Comparison of ENCODE assay signal across 12 cellular contexts in the genomic region with DNA sequence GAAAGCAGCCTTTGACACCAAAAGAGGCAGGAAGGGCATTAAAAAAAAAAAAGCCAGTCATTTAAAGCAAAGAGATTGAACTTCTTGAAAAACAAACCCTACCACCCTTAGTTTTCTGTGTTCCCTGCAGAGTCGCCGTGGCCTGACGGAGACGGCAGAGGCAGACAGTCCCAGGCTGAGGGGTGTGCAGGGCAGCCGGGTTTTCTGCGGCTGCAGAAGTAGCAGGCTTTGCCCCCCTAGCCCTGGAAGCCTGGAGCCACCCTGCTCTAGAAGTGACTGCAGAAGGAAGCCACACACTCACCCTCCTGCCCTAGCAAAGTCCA. TPM values are rescaled to one million over a fixed set of nuclear protein-coding genes. Genes with fewer than 3 reads are reported as not detected.
DNase-seq lines count a peak whose midpoint lies in the region; ATAC-seq and TF ChIP-seq lines count a peak whose summit lies in the region.
"Had no signal": no experiment of that assay in that cellular context is flagged by ENCODE, and none has a peak within 500 bp of the region (broad histone marks: within the 10 kb centered on the region; RNA-seq: fewer than 3 reads in every experiment).

No MANE protein-coding gene starts in this region.

- peak overlapping the region; percentile 88; the same call in 1 of the 2 replicates for H3K9ac ChIP-seq in OCI-LY1 (ENCODE audit: low read length)
- H3K9ac ChIP-seq: neural progenitor cell, SK-N-SH had no signal

- H3F3A ChIP-seq in OCI-LY1 (ENCODE audit: insufficient read depth, low read length), result no peaks in the 10 kb centered on the region

- H3K4me1 Mint-ChIP-seq in activated CD4-positive, alpha-beta T cell treated with anti-CD3 and anti-CD28 coated beads, Interleukin-2, amount 10 ng/mL, durations not matched to agents 24 days and 14 days, result peaks cover 56% of the 10 kb centered on the region
- H3K4me1 Mint-ChIP-seq in effector memory CD8-positive, alpha-beta T cell (ENCODE audit: low read depth in 2 of 2), result peaks cover 66 to 68% of the 10 kb centered on the region in 2 donors
- peaks cover 44 to 79% of the 10 kb centered on the region in 2 donors for H3K4me1 Mint-ChIP-seq in stimulated activated naive B cell treated with anti-CD40 and anti-IgM and Interleukin-4, amounts not matched to agents 10 μg/mL and 1 μg/mL and 100 μg/mL, for 72 hours

- H4K20me1 ChIP-seq in OCI-LY1 (ENCODE audit: insufficient read depth, low read length), result no peaks in the 10 kb centered on the region

- peaks cover 33% of the 10 kb centered on the region for H3K36me3 Mint-ChIP-seq in activated CD4-positive, alpha-beta T cell treated with anti-CD3 and anti-CD28 coated beads, Interleukin-2, amount 10 ng/mL, durations not matched to agents 24 days and 14 days (ENCODE audit: low read depth)
- peaks cover 67% of the 10 kb centered on the region for H3K36me3 Mint-ChIP-seq in effector memory CD8-positive, alpha-beta T cell (ENCODE audit: insufficient read depth)
- peaks cover 52 to 69% of the 10 kb centered on the region in 2 donors for H3K36me3 Mint-ChIP-seq in stimulated activated naive B cell treated with anti-CD40 and anti-IgM and Interleukin-4, amounts not matched to agents 10 μg/mL and 1 μg/mL and 100 μg/mL, for 72 hours
- H3K36me3 Mint-ChIP-seq: neural progenitor cell had no signal

- H3K4me3 Mint-ChIP-seq in activated CD4-positive, alpha-beta T cell treated with anti-CD3 and anti-CD28 coated beads, Interleukin-2, amount 10 ng/mL, durations not matched to agents 24 days and 14 days, result peak overlapping the region; percentile 95
- peak overlapping the region; percentile 85 to 99 for H3K4me3 Mint-ChIP-seq in effector memory CD8-positive, alpha-beta T cell
- H3K4me3 Mint-ChIP-seq in stimulated activated naive B cell treated with anti-CD40 and anti-IgM and Interleukin-4, amounts not matched to agents 10 μg/mL and 1 μg/mL and 100 μg/mL, for 72 hours, result peak overlapping the region; percentile 98 to 99
- H3K4me3 Mint-ChIP-seq: neural progenitor cell had no signal

- H3K27me3 Mint-ChIP-seq in activated CD4-positive, alpha-beta T cell treated with anti-CD3 and anti-CD28 coated beads, Interleukin-2, amount 10 ng/mL, durations not matched to agents 24 days and 14 days, result no peaks in the 10 kb centered on the region
- no peaks in the 10 kb centered on the region for H3K27me3 Mint-ChIP-seq in effector memory CD8-positive, alpha-beta T cell
- H3K27me3 Mint-ChIP-seq in stimulated activated naive B cell treated with anti-CD40 and anti-IgM and Interleukin-4, amounts not matched to agents 10 μg/mL and 1 μg/mL and 100 μg/mL, for 72 hours, result no peaks in the 10 kb centered on the region

- no peak for ATAC-seq in effector memory CD8-positive, alpha-beta T cell (replicated peaks)
- peak; percentile 2 for ATAC-seq in stimulated activated naive B cell treated with anti-CD40 and anti-IgM and Interleukin-4, amounts not matched to agents 10 μg/mL and 1 μg/mL and 100 μg/mL, for 72 hours (replicated peaks)
- no peak for ATAC-seq in HG03095 (IDR thresholded peaks at IDR 0.05; ENCODE audit: unreplicated experiment)

- H3K4me2 ChIP-seq in OCI-LY1 (ENCODE audit: low read length), result peak overlapping the region; percentile 85
- H3K4me2 ChIP-seq: A549, neural progenitor cell, SK-N-SH had no signal

- H3K27me3 ChIP-seq in OCI-LY1 (ENCODE audit: insufficient read depth, low read length) (no peaks in the 10 kb centered on the region), tibial artery (no peaks in the 10 kb centered on the region)
- H3K27me3 ChIP-seq: neural progenitor cell had no signal

- peak overlapping the region; percentile 94 for H3K27ac ChIP-seq in OCI-LY1 (ENCODE audit: low read depth, low read length, poor library complexity, severe bottlenecking)
- H3K27ac ChIP-seq in tibial artery, result no peak overlapping the region
- H3K27ac ChIP-seq: A549, neural progenitor cell had no signal

- no peak for DNase-seq in activated CD4-positive, alpha-beta T cell treated with anti-CD3 and anti-CD28 coated beads, Interleukin-2, amount 10 ng/mL, durations not matched to agents 24 days and 14 days
- DNase-seq in activated CD4-positive, alpha-beta T cell treated with anti-CD3 and anti-CD28 coated beads for 1 hour, result no peak
- no peak for DNase-seq in effector memory CD8-positive, alpha-beta T cell
- no peak for DNase-seq in stimulated activated naive B cell treated with anti-CD40 and anti-IgM and Interleukin-4, amounts not matched to agents 10 μg/mL and 1 μg/mL and 100 μg/mL, for 72 hours
- DNase-seq in NCI-H2029 (lab: John Stamatoyannopoulos, UW) (no peak), tibial artery (no peak)
- DNase-seq: NCI-H524, SK-N-SH had no signal

- H3K9me3 Mint-ChIP-seq in activated CD4-positive, alpha-beta T cell treated with anti-CD3 and anti-CD28 coated beads, Interleukin-2, amount 10 ng/mL, durations not matched to agents 24 days and 14 days, result peaks cover 4% of the 10 kb centered on the region
- no peaks in the 10 kb centered on the region for H3K9me3 Mint-ChIP-seq in effector memory CD8-positive, alpha-beta T cell
- no peaks in the 10 kb centered on the region for H3K9me3 Mint-ChIP-seq in stimulated activated naive B cell treated with anti-CD40 and anti-IgM and Interleukin-4, amounts not matched to agents 10 μg/mL and 1 μg/mL and 100 μg/mL, for 72 hours
- H3K9me3 Mint-ChIP-seq: neural progenitor cell had no signal

- no peaks in the 10 kb centered on the region for H3K9me2 ChIP-seq in OCI-LY1 (ENCODE audit: low read depth, low read length)
- H3K9me2 ChIP-seq: SK-N-SH had no signal

- H3K4me3 ChIP-seq in OCI-LY1 (ENCODE audit: low read depth, low read length, poor library complexity, severe bottlenecking) (peak overlapping the region; percentile 75), tibial artery (peak overlapping the region in 1 of 2 donors; percentile 39)
- H3K4me3 ChIP-seq: A549, neural progenitor cell had no signal

- H3K36me3 ChIP-seq in OCI-LY1 (ENCODE audit: insufficient read depth, low read length) (peaks cover 40% of the 10 kb centered on the region), tibial artery (no peaks in the 10 kb centered on the region)
- H3K36me3 ChIP-seq: neural progenitor cell had no signal

- H3K79me2 ChIP-seq in OCI-LY1 (ENCODE audit: insufficient read depth, low read length), result no peaks in the 10 kb centered on the region

- peak overlapping the region; percentile 98 for H3K27ac Mint-ChIP-seq in activated CD4-positive, alpha-beta T cell treated with anti-CD3 and anti-CD28 coated beads, Interleukin-2, amount 10 ng/mL, durations not matched to agents 24 days and 14 days
- peak overlapping the region; percentile 90 to 95 for H3K27ac Mint-ChIP-seq in effector memory CD8-positive, alpha-beta T cell
- H3K27ac Mint-ChIP-seq in stimulated activated naive B cell treated with anti-CD40 and anti-IgM and Interleukin-4, amounts not matched to agents 10 μg/mL and 1 μg/mL and 100 μg/mL, for 72 hours, result peak overlapping the region; percentile 99

- no peak overlapping the region for H2AFZ ChIP-seq in OCI-LY1 (ENCODE audit: low read length)
- H2AFZ ChIP-seq: neural progenitor cell had no signal

- H3K4me1 ChIP-seq in OCI-LY1 (ENCODE audit: insufficient read depth, low read length, severe bottlenecking) (peaks cover 36% of the 10 kb centered on the region), tibial artery (peaks cover 0 to 2% (median 0%) of the 10 kb centered on the region in 4 donors)
- H3K4me1 ChIP-seq: A549 had no signal

- TF ChIP-seq CTCF in OCI-LY1 (IDR thresholded peaks at IDR 0.05; ENCODE audit: low read length) (no peak), tibial artery (IDR thresholded peaks at IDR 0.05) (no peak)

- no peaks in the 10 kb centered on the region; the same call in 1 of the 2 replicates for H3K9me3 ChIP-seq in OCI-LY1 (ENCODE audit: low read length)
- H3K9me3 ChIP-seq in tibial artery, result no peaks in the 10 kb centered on the region
- H3K9me3 ChIP-seq: A549, SK-N-SH had no signal

- intact Hi-C loops in activated CD4-positive, alpha-beta T cell treated with anti-CD3 and anti-CD28 coated beads, Interleukin-2, amount 10 ng/mL, durations not matched to agents 24 days and 14 days (cut with micrococcal nuclease), result loop anchor here (5.0 to 10.0 kb wide), 3 partner anchors 34 to 368 kb away; partner anchors contain the start of gene GIGYF2
- intact Hi-C loops in tibial artery (cut with DNase I; ENCODE audit: low total_unique reads), result no loop called here

RNA-seq across cellular contexts. Expression of gene INPP5D, which starts 2.8 kb away (rescaled TPM):
- 43.6 and 45.8 TPM in 2 replicates for total RNA-seq in activated CD4-positive, alpha-beta T cell treated with anti-CD3 and anti-CD28 coated beads, Interleukin-2, amount 10 ng/mL, durations not matched to agents 24 days and 14 days

RNA-seq across cellular contexts. Expression of gene NEU2, which starts 30.4 kb away (rescaled TPM):
- not detected in 2 replicates for total RNA-seq in activated CD4-positive, alpha-beta T cell treated with anti-CD3 and anti-CD28 coated beads, Interleukin-2, amount 10 ng/mL, durations not matched to agents 24 days and 14 days

RNA-seq across cellular contexts. Expression of gene NGEF, which starts 49.9 kb away (rescaled TPM):
- total RNA-seq in activated CD4-positive, alpha-beta T cell treated with anti-CD3 and anti-CD28 coated beads, Interleukin-2, amount 10 ng/mL, durations not matched to agents 24 days and 14 days, result 1.2 and 1.3 TPM in 2 replicates

Comparison
In these comparisons a context has a peak if more than half of its experiments do, and no peak if none do; other contexts are left out.
1. ATAC-seq: peak in stimulated activated naive B cell treated with anti-CD40 and anti-IgM and Interleukin-4, amounts not matched to agents 10 μg/mL and 1 μg/mL and 100 μg/mL, for 72 hours (2 of 2); none in effector memory CD8-positive, alpha-beta T cell (single experiment) and HG03095 (single experiment).
2. Peak in every context shown above with its lines, with median percentiles within 50 percentile points of each other: H3K27ac Mint-ChIP-seq and H3K4me3 Mint-ChIP-seq.